Comparison of ENCODE assay signal across 18 cellular contexts in the genomic region with DNA sequence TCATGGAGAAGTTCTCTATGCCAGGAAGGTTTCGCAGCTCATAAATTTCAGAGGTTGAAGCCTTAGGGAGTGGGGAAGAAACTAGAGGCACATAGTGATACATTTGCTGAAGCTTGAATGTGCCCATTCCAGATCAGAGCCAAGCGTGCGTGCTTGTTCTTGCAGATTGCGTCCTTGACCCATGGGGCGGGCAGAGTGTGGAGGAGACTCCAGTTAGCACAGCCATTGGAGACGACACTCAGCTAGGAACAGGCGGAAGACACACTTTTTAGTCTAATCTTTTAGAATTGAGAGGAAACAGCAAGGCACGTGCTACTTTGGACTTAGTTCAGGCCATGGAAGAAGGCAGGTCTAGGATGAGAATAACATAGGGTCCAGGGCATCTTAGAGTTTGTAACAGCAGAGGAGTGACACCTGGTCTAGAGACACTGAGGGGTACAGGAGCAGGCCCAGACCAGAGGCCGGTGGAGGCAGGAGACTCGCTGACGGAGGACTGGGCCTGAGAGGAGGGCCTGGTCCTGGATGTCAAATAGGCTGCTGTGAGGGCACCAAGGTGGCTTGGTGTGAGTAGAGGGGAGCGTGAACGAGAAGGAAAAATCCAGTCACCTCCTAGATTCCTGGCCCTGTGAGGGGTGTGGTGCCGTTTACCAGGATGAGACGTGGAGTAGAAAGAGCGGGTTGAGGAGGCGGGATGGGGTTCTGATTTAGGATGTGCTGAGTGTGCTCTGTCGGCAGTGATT.
"Had no signal": no experiment of that assay in that cellular context is flagged by ENCODE, and none has a peak within 500 bp of the region (broad histone marks: within the 10 kb centered on the region; RNA-seq: fewer than 3 reads in every experiment).

No MANE protein-coding gene starts in this region.

- H3K27ac Mint-ChIP-seq: activated B cell treated with CpG ODN at 0.5 μM for 24 hours; activated T-cell treated with anti-CD3 and anti-CD28 coated beads, Interleukin-2, amount 50 U/mL, for 72 hours; nephron; T-helper 1 cell treated with Interleukin-12 subunit alpha and Interleukin-12 subunit beta and Interleukin-4 antibody, amounts not matched to agents 30 μg/mL and 1 μg/mL, for 36 hours had no signal

- H3K27me3 ChIP-seq: body of pancreas, transverse colon had no signal

- H3K4me1 ChIP-seq: body of pancreas, transverse colon had no signal

- H3K27ac ChIP-seq: body of pancreas, transverse colon had no signal

- DNase-seq: activated B cell treated with CpG ODN at 0.5 μM for 24 hours; activated CD4-positive, alpha-beta T cell treated with anti-CD3 and anti-CD28 coated beads, Interleukin-2, amount 50 U/mL, for 1 hour; activated T-cell treated with anti-CD3 and anti-CD28 coated beads, Interleukin-2, amount 50 U/mL, for 72 hours; body of pancreas; cerebellar nuclear complex; dermis blood vessel endothelial cell; erythroblast; left colon; mammary epithelial cell; mucosa of descending colon; SHP77; stimulated activated CD4-positive, alpha-beta T cell treated with anti-CD3 and anti-CD28 coated beads, Interleukin-4, amount 100 ng/mL, for 1 hour; stimulated activated CD8-positive, alpha-beta memory T cell treated with anti-CD3 and anti-CD28 coated beads, Interleukin-4, amount 100 ng/mL, for 48 hours; transverse colon had no signal

- H3K4me1 Mint-ChIP-seq: activated B cell treated with CpG ODN at 0.5 μM for 24 hours had no signal

- H3K4me3 ChIP-seq: body of pancreas, mucosa of descending colon, transverse colon had no signal

- ATAC-seq: activated T-cell treated with anti-CD3 and anti-CD28 coated beads, Interleukin-2, amount 50 U/mL, for 72 hours; body of pancreas; left colon; mucosa of descending colon; SK-N-SH treated with all-trans-retinoic acid at 6 μM for 48 hours had no signal

- H3K27me3 Mint-ChIP-seq: activated B cell treated with CpG ODN at 0.5 μM for 24 hours had no signal

- H3K9me3 ChIP-seq: body of pancreas, mucosa of descending colon had no signal

- H3K4me3 Mint-ChIP-seq: activated B cell treated with CpG ODN at 0.5 μM for 24 hours; activated T-cell treated with anti-CD3 and anti-CD28 coated beads, Interleukin-2, amount 50 U/mL, for 72 hours; endodermal cell; nephron; T-helper 1 cell treated with Interleukin-12 subunit alpha and Interleukin-12 subunit beta and Interleukin-4 antibody, amounts not matched to agents 30 μg/mL and 1 μg/mL, for 36 hours had no signal
